23 cellular contexts compared by ENCODE assay signal in the genomic region with DNA sequence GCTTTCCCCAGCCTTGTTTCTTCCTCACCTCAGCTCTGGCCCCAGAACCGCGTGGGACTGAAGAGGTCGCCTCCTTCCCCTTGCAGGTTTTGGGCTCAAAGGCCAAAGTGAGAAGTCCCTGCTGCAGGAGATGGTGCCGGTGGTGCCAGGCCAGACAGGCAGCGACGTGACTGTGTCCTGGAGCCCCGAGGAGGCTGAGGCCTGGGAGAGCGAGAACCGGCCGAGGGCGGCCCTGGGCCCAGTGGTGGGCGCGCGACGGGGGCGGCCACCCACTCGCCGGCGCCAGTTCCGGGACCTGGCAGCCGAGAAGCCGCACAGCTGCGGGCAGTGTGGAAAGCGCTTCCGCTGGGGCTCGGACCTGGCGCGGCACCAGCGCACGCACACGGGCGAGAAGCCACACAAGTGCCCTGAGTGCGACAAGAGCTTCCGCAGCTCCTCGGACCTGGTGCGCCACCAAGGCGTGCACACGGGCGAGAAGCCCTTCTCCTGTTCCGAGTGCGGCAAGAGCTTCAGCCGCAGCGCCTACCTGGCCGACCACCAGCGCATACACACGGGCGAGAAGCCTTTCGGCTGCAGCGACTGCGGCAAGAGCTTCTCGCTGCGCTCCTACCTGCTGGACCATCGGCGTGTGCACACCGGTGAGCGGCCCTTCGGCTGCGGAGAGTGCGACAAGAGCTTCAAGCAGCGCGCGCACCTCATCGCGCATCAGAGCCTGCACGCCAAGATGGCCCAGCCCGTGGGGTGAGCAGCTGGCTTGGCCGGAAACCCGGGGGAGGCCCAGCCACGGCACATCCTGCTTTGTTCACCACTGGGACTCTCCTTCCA. TPM values are rescaled to one million over a fixed set of nuclear protein-coding genes. Genes with fewer than 3 reads are reported as not detected.
"Had no signal": no experiment of that assay in that cellular context is flagged by ENCODE, and none has a peak within 500 bp of the region (broad histone marks: within the 10 kb centered on the region; RNA-seq: fewer than 3 reads in every experiment).

No MANE protein-coding gene starts in this region.

- FAIRE-seq: islet of Langerhans had no signal

- H3K36me3 Mint-ChIP-seq: natural killer cell treated with Interleukin-12 subunit alpha and Interleukin-12 subunit beta and Interleukin-15 and Interleukin-18, amount 100 ng/mL, for 72 hours had no signal

- H3K9me3 Mint-ChIP-seq: natural killer cell treated with Interleukin-12 subunit alpha and Interleukin-12 subunit beta and Interleukin-15 and Interleukin-18, amount 100 ng/mL, for 72 hours; type B pancreatic cell had no signal

- DNase-seq: cortex of kidney; dorsolateral prefrontal cortex; effector CD8-positive, alpha-beta T cell; foreskin melanocyte; hypothalamus; mesenchymal stem cell; midbrain; stimulated activated CD4-positive, alpha-beta T cell treated with anti-CD3 and anti-CD28 coated beads, Interleukin-2, amount 100 ng/mL, for 48 hours; stimulated activated naive CD8-positive, alpha-beta T cell treated with anti-CD3 and anti-CD28 coated beads, Interleukin-15, Interleukin-2, amounts not matched to agents 100 U/mL and 50 U/mL, for 24 hours; thyroid gland; uterus had no signal

- H3K36me3 ChIP-seq: uterus had no signal

- H3K4me2 ChIP-seq: smooth muscle cell had no signal

- H3K27me3 ChIP-seq: dorsolateral prefrontal cortex, heart left ventricle, left lung, right atrium auricular region, suprapubic skin, thyroid gland, uterus had no signal

- H3K27ac ChIP-seq: dorsolateral prefrontal cortex, left lung, right atrium auricular region, suprapubic skin, thyroid gland, uterus had no signal

- H3K4me3 Mint-ChIP-seq: natural killer cell treated with Interleukin-12 subunit alpha and Interleukin-12 subunit beta and Interleukin-15 and Interleukin-18, amount 100 ng/mL, for 72 hours; type B pancreatic cell had no signal

- H3K27me3 Mint-ChIP-seq: natural killer cell treated with Interleukin-12 subunit alpha and Interleukin-12 subunit beta and Interleukin-15 and Interleukin-18, amount 100 ng/mL, for 72 hours; type B pancreatic cell had no signal

- H3K4me1 ChIP-seq: uterus had no signal

- H3K4me3 ChIP-seq: dorsolateral prefrontal cortex, heart left ventricle, left lung, lung, right atrium auricular region, smooth muscle cell, suprapubic skin, thyroid gland, uterus had no signal

- H3K27ac Mint-ChIP-seq: natural killer cell treated with Interleukin-12 subunit alpha and Interleukin-12 subunit beta and Interleukin-15 and Interleukin-18, amount 100 ng/mL, for 72 hours; type B pancreatic cell had no signal

- H3K9me3 ChIP-seq: heart left ventricle, left lung, right atrium auricular region, suprapubic skin, thyroid gland, uterus had no signal

- ATAC-seq: heart left ventricle; left lung; natural killer cell treated with Interleukin-12 subunit alpha and Interleukin-12 subunit beta and Interleukin-15 and Interleukin-18, amount 100 ng/mL, for 72 hours; stimulated activated naive CD8-positive, alpha-beta T cell treated with anti-CD3 and anti-CD28 coated beads, Interleukin-15, Interleukin-2, amounts not matched to agents 100 U/mL and 50 U/mL, for 24 hours had no signal

RNA-seq across cellular contexts. Expression of gene ZNF205, which starts 28.4 kb away (rescaled TPM):
- total RNA-seq: natural killer cell treated with Interleukin-12 subunit alpha and Interleukin-12 subunit beta and Interleukin-15 and Interleukin-18, amount 100 ng/mL, for 72 hours had no signal

RNA-seq across cellular contexts. Expression of gene ZSCAN10, which starts 41.7 kb away (rescaled TPM):
- total RNA-seq: glomerular endothelial cell, heart left ventricle, left lung, right atrium auricular region, smooth muscle cell, suprapubic skin, thyroid gland, uterus had no signal
- polyA plus RNA-seq: esophagus, heart left ventricle, smooth muscle cell had no signal

RNA-seq across cellular contexts. Expression of gene OR1F1, which starts 47.2 kb away (rescaled TPM):
- total RNA-seq: glomerular endothelial cell; heart left ventricle; left lung; lung; natural killer cell treated with Interleukin-12 subunit alpha and Interleukin-12 subunit beta and Interleukin-15 and Interleukin-18, amount 100 ng/mL, for 72 hours; omental fat pad; right atrium auricular region; smooth muscle cell; suprapubic skin; thyroid gland; uterus had no signal
- polyA plus RNA-seq: esophagus, heart left ventricle, lung, smooth muscle cell had no signal
